Comparison of ENCODE assay signal across 24 cellular contexts in genomic region chr12:77362871-77363270, GRCh38.
"Had no signal": no experiment of that assay in that cellular context is flagged by ENCODE, and none has a peak within 500 bp of the region (broad histone marks: within the 10 kb centered on the region; RNA-seq: fewer than 3 reads in every experiment).

No MANE protein-coding gene starts in this region.

- H3K4me1 ChIP-seq: foreskin keratinocyte, transverse colon had no signal

- H3K4me3 Mint-ChIP-seq: activated B cell treated with CpG ODN at 0.5 μM for 24 hours; activated CD4-positive, alpha-beta T cell treated with anti-CD3 and anti-CD28 coated beads for 36 hours; activated naive CD8-positive, alpha-beta T cell treated with anti-CD3 and anti-CD28 coated beads, Interleukin-2, amount 50 U/mL, for 24 hours; neural crest cell; stimulated activated effector memory CD8-positive, alpha-beta T cell treated with anti-CD3 and anti-CD28 coated beads, Interleukin-12 subunit alpha, Interleukin-12 subunit beta, amount 100 ng/mL, for 72 hours; stimulated activated naive CD8-positive, alpha-beta T cell treated with anti-CD3 and anti-CD28 coated beads, Interleukin-15, amount 100 ng/mL, for 72 hours had no signal

- H3K36me3 ChIP-seq: brain microvascular endothelial cell, transverse colon had no signal

- H3K4me1 Mint-ChIP-seq: activated B cell treated with CpG ODN at 0.5 μM for 24 hours; activated CD4-positive, alpha-beta T cell treated with anti-CD3 and anti-CD28 coated beads for 36 hours; activated naive CD8-positive, alpha-beta T cell treated with anti-CD3 and anti-CD28 coated beads, Interleukin-2, amount 50 U/mL, for 24 hours; stimulated activated effector memory CD8-positive, alpha-beta T cell treated with anti-CD3 and anti-CD28 coated beads, Interleukin-12 subunit alpha, Interleukin-12 subunit beta, amount 100 ng/mL, for 72 hours; stimulated activated naive CD8-positive, alpha-beta T cell treated with anti-CD3 and anti-CD28 coated beads, Interleukin-15, amount 100 ng/mL, for 72 hours had no signal

- H3K27ac Mint-ChIP-seq: activated B cell treated with CpG ODN at 0.5 μM for 24 hours; activated CD4-positive, alpha-beta T cell treated with anti-CD3 and anti-CD28 coated beads for 36 hours; activated naive CD8-positive, alpha-beta T cell treated with anti-CD3 and anti-CD28 coated beads, Interleukin-2, amount 50 U/mL, for 24 hours; stimulated activated effector memory CD8-positive, alpha-beta T cell treated with anti-CD3 and anti-CD28 coated beads, Interleukin-12 subunit alpha, Interleukin-12 subunit beta, amount 100 ng/mL, for 72 hours; stimulated activated naive CD8-positive, alpha-beta T cell treated with anti-CD3 and anti-CD28 coated beads, Interleukin-15, amount 100 ng/mL, for 72 hours had no signal

- FAIRE-seq: urothelium cell line had no signal

- H3K27me3 Mint-ChIP-seq: activated B cell treated with CpG ODN at 0.5 μM for 24 hours; activated CD4-positive, alpha-beta T cell treated with anti-CD3 and anti-CD28 coated beads for 36 hours; activated naive CD8-positive, alpha-beta T cell treated with anti-CD3 and anti-CD28 coated beads, Interleukin-2, amount 50 U/mL, for 24 hours; stimulated activated naive CD8-positive, alpha-beta T cell treated with anti-CD3 and anti-CD28 coated beads, Interleukin-15, amount 100 ng/mL, for 72 hours had no signal

- H3K27me3 ChIP-seq: brain microvascular endothelial cell, foreskin keratinocyte, hepatocyte, transverse colon had no signal

- DNase-seq: activated B cell treated with CpG ODN at 0.5 μM for 24 hours; activated CD4-positive, alpha-beta T cell treated with anti-CD3 and anti-CD28 coated beads for 36 hours; activated CD4-positive, alpha-beta T cell treated with anti-CD3 and anti-CD28 coated beads, Interleukin-2, amount 50 U/mL, for 48 hours; activated effector memory CD4-positive, alpha-beta T cell treated with Interleukin-2 at 50 U/mL for 16 hours; activated naive CD4-positive, alpha-beta T cell treated with anti-CD3 and anti-CD28 coated beads, Interleukin-2, amount 50 U/mL, for 16 hours; activated naive CD8-positive, alpha-beta T cell treated with anti-CD3 and anti-CD28 coated beads, Interleukin-2, amount 50 U/mL, for 24 hours; activated T-cell treated with anti-CD3 and anti-CD28 coated beads, Interleukin-2, amount 50 U/mL, for 48 hours; anterior cingulate cortex; brain microvascular endothelial cell; caudate nucleus; dermis blood vessel endothelial cell; effector CD8-positive, alpha-beta T cell; foreskin keratinocyte; left cardiac atrium; mucosa of descending colon; small intestine; stimulated activated CD4-positive, alpha-beta T cell treated with anti-CD3 and anti-CD28 coated beads, Interleukin-2, amount 100 ng/mL, for 24 hours; stimulated activated naive CD8-positive, alpha-beta T cell treated with anti-CD3 and anti-CD28 coated beads, Interleukin-15, amount 100 ng/mL, for 72 hours; T1000; transverse colon had no signal

- H3K79me2 ChIP-seq: hepatocyte had no signal

- H3K36me3 Mint-ChIP-seq: stimulated activated effector memory CD8-positive, alpha-beta T cell treated with anti-CD3 and anti-CD28 coated beads, Interleukin-12 subunit alpha, Interleukin-12 subunit beta, amount 100 ng/mL, for 72 hours had no signal

- H3K4me2 ChIP-seq: hepatocyte had no signal

- H2AFZ ChIP-seq: hepatocyte had no signal

- H3K9me3 Mint-ChIP-seq: activated B cell treated with CpG ODN at 0.5 μM for 24 hours; activated naive CD8-positive, alpha-beta T cell treated with anti-CD3 and anti-CD28 coated beads, Interleukin-2, amount 50 U/mL, for 24 hours; neural crest cell had no signal

- H3K27ac ChIP-seq: brain microvascular endothelial cell, foreskin keratinocyte, hepatocyte, transverse colon had no signal

- H3K4me3 ChIP-seq: hepatocyte, mucosa of descending colon, transverse colon had no signal

- H3K9me3 ChIP-seq: mucosa of descending colon, transverse colon had no signal
